ENCODE assay signal across 8 cellular contexts in the genomic region with DNA sequence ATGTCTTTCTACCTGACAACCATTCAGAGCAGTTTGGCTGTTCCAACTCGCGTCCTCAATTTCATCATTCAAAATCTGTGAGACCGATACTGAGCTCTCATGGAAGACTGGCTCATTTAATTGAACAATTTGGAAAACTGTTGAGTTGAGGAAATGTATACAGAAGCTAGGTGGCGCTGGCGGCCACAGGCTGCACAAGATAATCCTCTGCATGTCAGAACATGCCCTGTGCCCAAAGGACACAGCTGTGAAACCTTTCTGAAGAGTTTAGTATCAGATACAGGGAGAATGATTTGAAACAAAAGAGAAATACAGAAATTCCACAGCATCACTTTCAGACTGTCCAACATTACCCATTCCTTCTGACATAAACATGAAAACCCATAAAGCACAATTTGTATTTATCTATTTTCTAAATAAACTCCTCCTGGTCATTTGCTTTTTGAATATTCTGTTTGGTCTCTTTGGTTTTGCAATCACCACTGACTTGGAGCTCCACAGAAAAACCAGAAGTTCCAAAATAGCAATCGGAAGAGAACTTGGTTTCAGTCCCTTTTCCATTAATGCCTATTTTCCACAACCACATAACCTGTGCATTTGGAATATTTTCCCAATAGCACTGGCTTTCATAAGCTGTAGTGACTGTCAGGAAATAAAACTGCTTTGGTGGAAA.
A peak's percentile ranks its signal among the peaks of the same experiment; 100 is the strongest.
DNase-seq lines count a peak whose midpoint lies in the region; ATAC-seq and TF ChIP-seq lines count a peak whose summit lies in the region.

No MANE protein-coding gene starts in this region.

- no peaks in the 10 kb centered on the region for H3K36me3 ChIP-seq in SK-N-SH (replicated peaks in 1 of 2; ENCODE audit: control insufficient read depth in 1 of 2, insufficient read depth in 2 of 2, low read length in 1 of 2)
- H3K36me3 ChIP-seq in mesodermal cell (ENCODE audit: control insufficient read depth, insufficient read depth, low read length), result no peaks in the 10 kb centered on the region
- no peaks in the 10 kb centered on the region for H3K36me3 ChIP-seq in tibial artery

- DNase-seq in AG09319 (ENCODE audit: extremely low read depth, low read depth) (peak; percentile 63), NCI-H1105 treated with DMSO at 0.1 percent for 48 hours (lab: John Stamatoyannopoulos, UW) (peak; percentile 76), SK-N-SH (peak; percentile 62), epithelial cell of esophagus (ENCODE audit: low read depth) (peak; percentile 90), tibial artery (peak; percentile 78 to 79)

- peak; percentile 95 for TF ChIP-seq RAD21 in SK-N-SH (IDR thresholded peaks at IDR 0.05; ENCODE audit: low read length)

- H3K9ac ChIP-seq in SK-N-SH, result peak overlapping the region; percentile 56

- intact Hi-C loops in tibial artery (cut with DNase I; ENCODE audit: low total_unique reads), result no loop called here

- TF ChIP-seq EP300 in SK-N-SH (IDR thresholded peaks at IDR 0.05; ENCODE audit: borderline replicate concordance in 1 of 2, low read depth in 1 of 2, low read length in 1 of 2), result peak; percentile 42 to 69; a peak in 1 of 4 replicates

- H3K27me3 ChIP-seq in SK-N-SH (ENCODE audit: insufficient read depth), result no peaks in the 10 kb centered on the region
- H3K27me3 ChIP-seq in tibial artery, result no peaks in the 10 kb centered on the region

- no peaks in the 10 kb centered on the region for H3K79me2 ChIP-seq in SK-N-SH (ENCODE audit: insufficient read depth)

- no peaks in the 10 kb centered on the region for H4K20me1 ChIP-seq in SK-N-SH (ENCODE audit: insufficient read depth)

- H3K9me3 ChIP-seq in SK-N-SH, result no peaks in the 10 kb centered on the region
- peaks cover 4% of the 10 kb centered on the region for H3K9me3 ChIP-seq in mesodermal cell (ENCODE audit: control insufficient read depth, low read length)
- no peaks in the 10 kb centered on the region for H3K9me3 ChIP-seq in tibial artery

- CTCF ChIA-PET in SK-N-SH (lab: Yijun Ruan, JAX), result interaction anchor here (0.6 to 4.4 kb wide), 104 partner anchors 9 to 1831 kb away, joined by 3 to 57 read pairs (median 4); partner anchors contain the start of gene KCNJ2

- H3K4me3 ChIP-seq in SK-N-SH (ENCODE audit: low read depth in 2 of 2, low read length in 1 of 2), result no peak overlapping the region; a peak in 1 of 4 replicates
- H3K4me3 ChIP-seq in epithelial cell of esophagus (ENCODE audit: low read length), result no peak overlapping the region
- no peak overlapping the region for H3K4me3 ChIP-seq in mesodermal cell (ENCODE audit: extremely low read depth, insufficient read depth, low read length, poor library complexity, severe bottlenecking)
- no peak overlapping the region for H3K4me3 ChIP-seq in tibial artery

- peaks cover 32% of the 10 kb centered on the region for H3F3A ChIP-seq in SK-N-SH (replicated peaks; ENCODE audit: insufficient read depth)

- peak; percentile 95 for ATAC-seq in GM18505 (IDR thresholded peaks at IDR 0.05; ENCODE audit: unreplicated experiment)
- ATAC-seq in HG02870 (IDR thresholded peaks at IDR 0.05; ENCODE audit: unreplicated experiment), result peak; percentile 91

- TF ChIP-seq POLR2A in GM18505 (IDR thresholded peaks at IDR 0.05; ENCODE audit: borderline replicate concordance, extremely low read depth, insufficient read depth, insufficient read length), result no peak

- POLR2A ChIA-PET in SK-N-SH (lab: Yijun Ruan, JAX), result no interaction called here

- H3K4me2 ChIP-seq in SK-N-SH, result peak overlapping the region; percentile 20; the same call in 1 of the 2 replicates

- H3K27ac ChIP-seq in SK-N-SH (ENCODE audit: low read depth in 2 of 2, low read length in 1 of 2) (peak overlapping the region; percentile 96 to 99), mesodermal cell (ENCODE audit: low read depth, low read length, severe bottlenecking) (peak overlapping the region; percentile 83), tibial artery (peak overlapping the region; percentile 50 to 55)

- peak overlapping the region; percentile 64 for H2AFZ ChIP-seq in SK-N-SH (ENCODE audit: low read depth)

- H3K4me1 ChIP-seq in SK-N-SH (ENCODE audit: control insufficient read depth in 1 of 2, insufficient read depth in 2 of 2, low read depth in 1 of 2, low read length in 1 of 2) (peaks cover 23 to 30% of the 10 kb centered on the region in 2 experiments), mesodermal cell (ENCODE audit: control insufficient read depth, insufficient read depth, low read length, poor library complexity, severe bottlenecking) (peaks cover 23% of the 10 kb centered on the region), tibial artery (peaks cover 0 to 36% (median 25%) of the 10 kb centered on the region in 4 donors)

- WGBS in SK-N-SH (ENCODE audit: low lambda C conversion rate), result 20% methylated on average over 6 of the region's 6 CpGs
- WGBS in mesodermal cell (ENCODE audit: insufficient coverage in 2 of 2), 2 experiments, result 13 to 45% methylated on average over 4 to 6 of the region's 6 CpGs

- no peaks in the 10 kb centered on the region for H3K9me2 ChIP-seq in SK-N-SH

- TF ChIP-seq CTCF in AG09319 (IDR thresholded peaks at IDR 0.05; ENCODE audit: low read depth, low read length) (peak; percentile 85), SK-N-SH (IDR thresholded peaks at IDR 0.05) (peak; percentile 100), epithelial cell of esophagus (IDR thresholded peaks at IDR 0.05; ENCODE audit: insufficient read depth, low read depth, low read length, missing control alignments) (peak; percentile 91), tibial artery (IDR thresholded peaks at IDR 0.05) (peak; percentile 71 to 88)

TF ChIP-seq in SK-N-SH, 30 proteins besides CTCF, POLR2A, EP300 and RAD21:
- peak; percentile 86 for TF ChIP-seq SMC3 (IDR thresholded peaks at IDR 0.05; ENCODE audit: low read depth, low read length)
- no peak for TF ChIP-seq TEAD4 (IDR thresholded peaks at IDR 0.05; ENCODE audit: borderline replicate concordance, insufficient read depth)
- peak; percentile 76 for TF ChIP-seq RCOR1 (IDR thresholded peaks at IDR 0.05; ENCODE audit: low read length)
- peak; percentile 75; the same call in 1 of the 2 replicates for TF ChIP-seq MAX (IDR thresholded peaks at IDR 0.05; ENCODE audit: low read depth)
- no peak for TF ChIP-seq EZH2phosphoT487 (IDR thresholded peaks at IDR 0.05; ENCODE audit: borderline replicate concordance, low read depth)
- TF ChIP-seq TAF1 (IDR thresholded peaks at IDR 0.05; ENCODE audit: borderline replicate concordance, low read depth, low read length), result peak; percentile 16; the same call in 1 of the 2 replicates
- TF ChIP-seq MXI1 (IDR thresholded peaks at IDR 0.05; ENCODE audit: low read depth, low read length), result 0 out of 2 replicates have a peak, but pooled peaks have one; percentile 44
- TF ChIP-seq MEF2A (IDR thresholded peaks at IDR 0.05; ENCODE audit: borderline replicate concordance, low read depth), result no peak
- TF ChIP-seq, protein P1, sequence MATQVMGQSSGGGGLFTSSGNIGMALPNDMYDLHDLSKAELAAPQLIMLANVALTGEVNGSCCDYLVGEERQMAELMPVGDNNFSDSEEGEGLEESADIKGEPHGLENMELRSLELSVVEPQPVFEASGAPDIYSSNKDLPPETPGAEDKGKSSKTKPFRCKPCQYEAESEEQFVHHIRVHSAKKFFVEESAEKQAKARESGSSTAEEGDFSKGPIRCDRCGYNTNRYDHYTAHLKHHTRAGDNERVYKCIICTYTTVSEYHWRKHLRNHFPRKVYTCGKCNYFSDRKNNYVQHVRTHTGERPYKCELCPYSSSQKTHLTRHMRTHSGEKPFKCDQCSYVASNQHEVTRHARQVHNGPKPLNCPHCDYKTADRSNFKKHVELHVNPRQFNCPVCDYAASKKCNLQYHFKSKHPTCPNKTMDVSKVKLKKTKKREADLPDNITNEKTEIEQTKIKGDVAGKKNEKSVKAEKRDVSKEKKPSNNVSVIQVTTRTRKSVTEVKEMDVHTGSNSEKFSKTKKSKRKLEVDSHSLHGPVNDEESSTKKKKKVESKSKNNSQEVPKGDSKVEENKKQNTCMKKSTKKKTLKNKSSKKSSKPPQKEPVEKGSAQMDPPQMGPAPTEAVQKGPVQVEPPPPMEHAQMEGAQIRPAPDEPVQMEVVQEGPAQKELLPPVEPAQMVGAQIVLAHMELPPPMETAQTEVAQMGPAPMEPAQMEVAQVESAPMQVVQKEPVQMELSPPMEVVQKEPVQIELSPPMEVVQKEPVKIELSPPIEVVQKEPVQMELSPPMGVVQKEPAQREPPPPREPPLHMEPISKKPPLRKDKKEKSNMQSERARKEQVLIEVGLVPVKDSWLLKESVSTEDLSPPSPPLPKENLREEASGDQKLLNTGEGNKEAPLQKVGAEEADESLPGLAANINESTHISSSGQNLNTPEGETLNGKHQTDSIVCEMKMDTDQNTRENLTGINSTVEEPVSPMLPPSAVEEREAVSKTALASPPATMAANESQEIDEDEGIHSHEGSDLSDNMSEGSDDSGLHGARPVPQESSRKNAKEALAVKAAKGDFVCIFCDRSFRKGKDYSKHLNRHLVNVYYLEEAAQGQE (IDR thresholded peaks at IDR 0.05; ENCODE audit: low read depth, low read length), result 0 out of 2 replicates have a peak, but pooled peaks have one; percentile 35
- TF ChIP-seq, protein P2, sequence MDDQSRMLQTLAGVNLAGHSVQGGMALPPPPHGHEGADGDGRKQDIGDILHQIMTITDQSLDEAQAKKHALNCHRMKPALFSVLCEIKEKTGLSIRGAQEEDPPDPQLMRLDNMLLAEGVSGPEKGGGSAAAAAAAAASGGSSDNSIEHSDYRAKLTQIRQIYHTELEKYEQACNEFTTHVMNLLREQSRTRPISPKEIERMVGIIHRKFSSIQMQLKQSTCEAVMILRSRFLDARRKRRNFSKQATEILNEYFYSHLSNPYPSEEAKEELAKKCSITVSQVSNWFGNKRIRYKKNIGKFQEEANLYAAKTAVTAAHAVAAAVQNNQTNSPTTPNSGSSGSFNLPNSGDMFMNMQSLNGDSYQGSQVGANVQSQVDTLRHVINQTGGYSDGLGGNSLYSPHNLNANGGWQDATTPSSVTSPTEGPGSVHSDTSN (IDR thresholded peaks at IDR 0.05), result peak; percentile 50; the same call in 1 of the 2 replicates
- TF ChIP-seq SIN3A (IDR thresholded peaks at IDR 0.05; ENCODE audit: borderline replicate concordance, low read depth, low read length), result peak; percentile 78; the same call in 1 of the 2 replicates
- peak; percentile 64; the same call in 1 of the 2 replicates for TF ChIP-seq POLR2AphosphoS5 (IDR thresholded peaks at IDR 0.05; ENCODE audit: low read depth, low read length)
- TF ChIP-seq TCF12 (IDR thresholded peaks at IDR 0.05), result peak; percentile 72
- no peak for TF ChIP-seq GABPA (IDR thresholded peaks at IDR 0.05; ENCODE audit: low read depth)
